Comparison of ENCODE assay signal across 16 cellular contexts in the genomic region with DNA sequence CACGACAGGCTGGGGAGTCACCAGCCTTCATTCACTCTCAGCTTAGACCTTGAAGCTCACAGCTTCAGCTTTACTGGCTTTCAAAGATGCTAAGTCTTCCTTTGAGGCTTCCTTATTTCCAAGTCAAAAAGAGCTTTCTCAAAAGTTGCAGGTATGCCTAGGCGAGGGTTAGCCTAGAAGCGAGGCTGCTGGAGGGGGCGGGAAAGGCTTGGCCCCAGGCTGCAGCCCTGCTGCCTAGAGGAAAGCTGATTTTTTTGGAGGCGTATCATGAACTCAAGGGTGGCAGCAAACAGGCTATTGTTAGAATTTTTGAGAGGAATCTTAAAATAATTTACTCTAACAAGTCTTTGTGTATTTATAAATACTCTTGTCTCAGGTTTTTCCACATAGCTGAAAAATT. TPM values are rescaled to one million over a fixed set of nuclear protein-coding genes. Genes with fewer than 3 reads are reported as not detected.
DNase-seq lines count a peak whose midpoint lies in the region; ATAC-seq and TF ChIP-seq lines count a peak whose summit lies in the region.
"Had no signal": no experiment of that assay in that cellular context is flagged by ENCODE, and none has a peak within 500 bp of the region (broad histone marks: within the 10 kb centered on the region; RNA-seq: fewer than 3 reads in every experiment).

No MANE protein-coding gene starts in this region.

- no peak for TF ChIP-seq CTCF in cardiac muscle cell (IDR thresholded peaks at IDR 0.05; ENCODE audit: low read depth, low read length)
- no peak for TF ChIP-seq CTCF in WERI-Rb-1 (IDR thresholded peaks at IDR 0.05; ENCODE audit: low read depth, low read length)
- TF ChIP-seq CTCF in endodermal cell (conservative IDR thresholded peaks at IDR 0.05) = no peak
- no peak for TF ChIP-seq CTCF in activated CD8-positive, alpha-beta T cell treated with anti-CD3 and anti-CD28 coated beads for 36 hours (IDR thresholded peaks at IDR 0.05)

- H3K4me1 Mint-ChIP-seq in endodermal cell = peaks cover 47% of the 10 kb centered on the region
- peaks cover 40% of the 10 kb centered on the region for H3K4me1 Mint-ChIP-seq in activated CD8-positive, alpha-beta T cell treated with anti-CD3 and anti-CD28 coated beads for 36 hours (ENCODE audit: low read depth)

- CTCF ChIA-PET in activated CD8-positive, alpha-beta T cell treated with anti-CD3 and anti-CD28 coated beads for 36 hours (lab: Charles Lee) = interaction anchor here (0.6 to 5.5 kb wide), 8 partner anchors 10 to 476 kb away, joined by 3 to 49 read pairs (median 6); no protein-coding TSS in a partner anchor

- peak overlapping the region; percentile 80 for H3K27ac Mint-ChIP-seq in endodermal cell
- H3K27ac Mint-ChIP-seq in activated CD8-positive, alpha-beta T cell treated with anti-CD3 and anti-CD28 coated beads for 36 hours = no peak overlapping the region

- H3K27me3 ChIP-seq in cardiac muscle cell = no peaks in the 10 kb centered on the region
- H3K27me3 ChIP-seq in WERI-Rb-1 (ENCODE audit: insufficient read depth, low read depth, severe bottlenecking) = no peaks in the 10 kb centered on the region
- no peaks in the 10 kb centered on the region for H3K27me3 ChIP-seq in endodermal cell (ENCODE audit: control insufficient read depth, insufficient read depth, low read length, poor library complexity, severe bottlenecking)
- no peaks in the 10 kb centered on the region for H3K27me3 ChIP-seq in HAP-1 (ENCODE audit: low read depth)
- H3K27me3 ChIP-seq: SJCRH30 had no signal

- H3K4me3 Mint-ChIP-seq in endodermal cell = no peak overlapping the region
- H3K4me3 Mint-ChIP-seq in activated CD8-positive, alpha-beta T cell treated with anti-CD3 and anti-CD28 coated beads for 36 hours = no peak overlapping the region

- H3K36me3 Mint-ChIP-seq in endodermal cell (ENCODE audit: low read depth) = peaks cover 29% of the 10 kb centered on the region
- H3K36me3 Mint-ChIP-seq in activated CD8-positive, alpha-beta T cell treated with anti-CD3 and anti-CD28 coated beads for 36 hours (ENCODE audit: low read depth) = peaks cover 3% of the 10 kb centered on the region

- H3K9me3 ChIP-seq in cardiac muscle cell (ENCODE audit: low read depth) (no peaks in the 10 kb centered on the region), WERI-Rb-1 (ENCODE audit: severe bottlenecking) (no peaks in the 10 kb centered on the region), endodermal cell (ENCODE audit: control insufficient read depth, low read length) (no peaks in the 10 kb centered on the region), HAP-1 (no peaks in the 10 kb centered on the region)
- H3K9me3 ChIP-seq: SJCRH30 had no signal

- 93 to 94% methylated on average over 2 to 5 of the region's 5 CpGs for WGBS in endodermal cell (ENCODE audit: insufficient coverage in 1 of 2, insufficient read length in 1 of 2), 2 experiments

- H3K9ac ChIP-seq in endodermal cell (ENCODE audit: extremely low read depth, low read length, poor library complexity, severe bottlenecking) = peak overlapping the region; percentile 6

- no peak overlapping the region for H3K4me3 ChIP-seq in cardiac muscle cell
- no peak overlapping the region for H3K4me3 ChIP-seq in WERI-Rb-1 (ENCODE audit: low read depth, low read length)
- H3K4me3 ChIP-seq in endodermal cell (ENCODE audit: low read length) = no peak overlapping the region
- no peak overlapping the region for H3K4me3 ChIP-seq in HAP-1
- H3K4me3 ChIP-seq: PC-9, SJCRH30 had no signal

- peaks cover 32% of the 10 kb centered on the region for H3K4me1 ChIP-seq in cardiac muscle cell (ENCODE audit: low read depth)
- peaks cover 40% of the 10 kb centered on the region for H3K4me1 ChIP-seq in endodermal cell (ENCODE audit: control insufficient read depth, insufficient read depth, low read length)
- peaks cover 17% of the 10 kb centered on the region for H3K4me1 ChIP-seq in HAP-1

- in situ Hi-C loops in HAP-1 (cut with MboI; ENCODE audit: low sequenced_read_pairs) = loop anchor here (5.0 kb wide), 1 partner anchor 474 kb away; no protein-coding TSS in a partner anchor

- intact Hi-C loops in left cardiac atrium (cut with DNase I) = loop anchor here in 1 of 2 donors (5.0 kb wide), 1 partner anchor 479 kb away; no protein-coding TSS in a partner anchor
- intact Hi-C loops in activated CD8-positive, alpha-beta T cell treated with anti-CD3 and anti-CD28 coated beads for 36 hours (cut with micrococcal nuclease) = loop anchor here (10.0 kb wide), 1 partner anchor 76 kb away; no protein-coding TSS in a partner anchor

- peak overlapping the region; percentile 74 for H3K27ac ChIP-seq in cardiac muscle cell
- peak overlapping the region; percentile 43 for H3K27ac ChIP-seq in WERI-Rb-1
- H3K27ac ChIP-seq in endodermal cell (ENCODE audit: low read depth, low read length) = no peak overlapping the region
- H3K27ac ChIP-seq: PC-9, SJCRH30 had no signal

- no peaks in the 10 kb centered on the region for H3K36me3 ChIP-seq in cardiac muscle cell
- H3K36me3 ChIP-seq in WERI-Rb-1 = peaks cover 3% of the 10 kb centered on the region
- no peaks in the 10 kb centered on the region for H3K36me3 ChIP-seq in endodermal cell (ENCODE audit: control insufficient read depth, insufficient read depth, low read length)
- no peaks in the 10 kb centered on the region for H3K36me3 ChIP-seq in HAP-1 (replicated peaks)
- H3K36me3 ChIP-seq: SJCRH30 had no signal

- no peak for DNase-seq in cardiac muscle cell (ENCODE audit: low read depth in 1 of 2, low spot score in 1 of 2)
- DNase-seq in left cardiac atrium = no peak
- DNase-seq in WERI-Rb-1 = no peak
- DNase-seq in endodermal cell = no peak
- DNase-seq in midbrain (lab: John Stamatoyannopoulos, UW) = no peak
- no peak for DNase-seq in activated CD8-positive, alpha-beta T cell treated with anti-CD3 and anti-CD28 coated beads for 36 hours
- no peak for DNase-seq in HAP-1 (ENCODE audit: low spot score in 2 of 2)
- DNase-seq: DMS53, NCI-H1048, NCI-H1436 treated with DMSO at 0.1 percent for 48 hours, NCI-H2081, NCI-H510A, NCI-H774, PC-9, SJCRH30 had no signal

- POLR2A ChIA-PET in activated CD8-positive, alpha-beta T cell treated with anti-CD3 and anti-CD28 coated beads for 36 hours (lab: Charles Lee) = no interaction called here

- H3K27me3 Mint-ChIP-seq in endodermal cell (ENCODE audit: insufficient read depth) = no peaks in the 10 kb centered on the region
- H3K27me3 Mint-ChIP-seq in activated CD8-positive, alpha-beta T cell treated with anti-CD3 and anti-CD28 coated beads for 36 hours = no peaks in the 10 kb centered on the region

- no peaks in the 10 kb centered on the region for H3K9me3 Mint-ChIP-seq in endodermal cell
- no peaks in the 10 kb centered on the region for H3K9me3 Mint-ChIP-seq in activated CD8-positive, alpha-beta T cell treated with anti-CD3 and anti-CD28 coated beads for 36 hours

- ATAC-seq in left cardiac atrium = no peak
- no peak for ATAC-seq in activated CD8-positive, alpha-beta T cell treated with anti-CD3 and anti-CD28 coated beads for 36 hours
- no peak for ATAC-seq in HG02623 (IDR thresholded peaks at IDR 0.05; ENCODE audit: unreplicated experiment)

RNA-seq across cellular contexts. Expression of a gene that starts 37.1 kb away (rescaled TPM):
- total RNA-seq in cardiac muscle cell (3.7 and 8.5 TPM in 2 replicates), left cardiac atrium (10 to 100 TPM in 1 of 2 donors, 1 to 10 TPM in 1; 8.2 to 17.1 TPM), endodermal cell (10 to 100 TPM; 19.1 to 26.7 TPM)
- 1.0 and 2.9 TPM in 2 replicates for polyA plus RNA-seq in cardiac muscle cell
- 5.1 TPM for polyA plus RNA-seq in endodermal cell (2013, experiment 1 of 2)
- 6.3 TPM for polyA plus RNA-seq in endodermal cell (2013, experiment 2 of 2)
- total RNA-seq in activated CD8-positive, alpha-beta T cell treated with anti-CD3 and anti-CD28 coated beads for 36 hours = 1 to 10 TPM; 1.3 to 1.9 TPM
